8 cellular contexts compared by ENCODE assay signal in the genomic region with DNA sequence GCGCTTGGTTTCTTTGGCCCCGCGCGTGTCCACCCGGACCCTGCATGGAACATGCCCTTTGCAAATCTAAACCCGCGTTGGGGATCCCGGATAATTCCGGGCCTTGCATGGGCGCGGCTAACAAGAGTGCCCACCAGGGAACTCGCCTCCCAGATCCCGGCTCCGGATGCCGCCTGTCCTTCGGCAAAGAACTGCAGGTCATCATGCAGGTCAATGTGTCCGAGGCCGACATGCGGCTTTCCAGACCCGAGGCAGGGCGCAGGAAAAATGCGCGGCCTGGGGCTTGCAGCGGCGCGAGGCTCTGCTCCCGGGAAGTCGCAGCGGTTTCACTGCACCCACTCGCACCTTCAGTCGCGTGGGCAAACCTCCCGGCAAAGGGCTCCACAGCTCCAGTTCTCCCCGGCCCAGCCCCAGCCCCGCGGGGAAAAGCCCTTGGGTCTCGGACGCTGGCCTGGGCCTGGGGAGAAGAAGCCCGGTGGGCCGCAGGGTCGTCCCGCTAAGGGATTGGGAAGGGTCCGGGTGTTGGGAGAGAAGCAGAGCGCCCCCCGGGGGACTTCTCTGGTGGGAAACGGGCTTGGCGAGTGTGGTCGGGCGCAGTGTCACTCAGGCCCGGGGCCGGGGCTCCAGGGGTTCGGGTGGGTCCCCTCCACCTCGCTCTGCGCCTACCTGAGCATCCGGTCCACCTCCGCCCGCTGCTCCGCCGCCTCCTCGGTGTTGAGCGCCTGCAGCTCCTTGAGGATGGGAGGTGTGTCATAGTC. TPM values are rescaled to one million over a fixed set of nuclear protein-coding genes. Genes with fewer than 3 reads are reported as not detected.
DNase-seq lines count a peak whose midpoint lies in the region; ATAC-seq, FAIRE-seq and TF ChIP-seq lines count a peak whose summit lies in the region.

No MANE protein-coding gene starts in this region.

- H3K36me3 ChIP-seq in H1 (ENCODE audit: control insufficient read depth in 2 of 4, insufficient read depth in 4 of 4, low read length in 3 of 4) (peaks cover 0 to 7% (median 0%) of the 10 kb centered on the region in 4 experiments; a peak in 1 of 8 replicates), ovary (no peaks in the 10 kb centered on the region), PC-9 (ENCODE audit: low read depth) (no peaks in the 10 kb centered on the region)

- H3K9me3 ChIP-seq in H1 (ENCODE audit: insufficient read depth in 2 of 2, low read depth in 1 of 2, low read length in 1 of 2) (no peaks in the 10 kb centered on the region), ovary (no peaks in the 10 kb centered on the region), PC-9 (ENCODE audit: insufficient read depth, low read depth) (no peaks in the 10 kb centered on the region)

- H3K4me1 ChIP-seq in H1 (replicated peaks in 1 of 4; ENCODE audit: control insufficient read depth in 3 of 4, insufficient read depth in 4 of 4, low read length in 3 of 4) (peaks cover 0 to 21% (median 15%) of the 10 kb centered on the region in 4 experiments; a peak in 5 of 7 replicates), ovary (ENCODE audit: insufficient read depth) (peaks cover 9% of the 10 kb centered on the region), PC-9 (replicated peaks; ENCODE audit: insufficient read depth) (no peaks in the 10 kb centered on the region)

- TF ChIP-seq EP300 in H1 (IDR thresholded peaks at IDR 0.05; ENCODE audit: borderline replicate concordance in 1 of 2, low read depth in 2 of 2, low read length in 2 of 2): no peak
- TF ChIP-seq EP300 in ovary (IDR thresholded peaks at IDR 0.05): no peak

- H3K79me2 ChIP-seq in H1 (ENCODE audit: control insufficient read depth in 1 of 2, insufficient read depth in 2 of 2, low read length in 2 of 2) (no peaks in the 10 kb centered on the region), PC-9 (ENCODE audit: low read depth) (no peaks in the 10 kb centered on the region)

- H2AFZ ChIP-seq in H1 (ENCODE audit: low read length) (no peak overlapping the region), PC-9 (no peak overlapping the region)

- peaks cover 70 to 98% (median 89%) of the 10 kb centered on the region in 4 experiments for H3K27me3 ChIP-seq in H1 (replicated peaks in 1 of 4; ENCODE audit: control insufficient read depth in 3 of 4, extremely low read depth in 1 of 4, insufficient read depth in 3 of 4, low read length in 3 of 4)
- H3K27me3 ChIP-seq in ovary: peaks cover 3% of the 10 kb centered on the region
- peaks cover 42% of the 10 kb centered on the region for H3K27me3 ChIP-seq in PC-9 (ENCODE audit: insufficient read depth, low read depth)

- no peaks in the 10 kb centered on the region for H3K9me2 ChIP-seq in PC-9 (ENCODE audit: insufficient read depth)

- H4K20me1 ChIP-seq in H1 (replicated peaks in 1 of 2; ENCODE audit: control insufficient read depth in 1 of 2, insufficient read depth in 2 of 2, low read length in 2 of 2): peaks cover 0 to 2% of the 10 kb centered on the region in 2 experiments
- no peaks in the 10 kb centered on the region for H4K20me1 ChIP-seq in PC-9 (ENCODE audit: insufficient read depth)

- 0 out of 2 replicates have a peak overlapping the region, but pooled peaks have one; percentile 75 for H2BK12ac ChIP-seq in H1 (ENCODE audit: low read depth, low read length)

- H2BK20ac ChIP-seq in H1 (ENCODE audit: low read length): no peak overlapping the region

- no peak overlapping the region for H2AK5ac ChIP-seq in H1 (ENCODE audit: low read depth, low read length)

- BruUV-seq in PC-9 (replicated peaks; lab: Mats Ljungman, UMichigan): no TSS peak

- no peaks in the 10 kb centered on the region for H3F3A ChIP-seq in PC-9 (ENCODE audit: insufficient read depth, low read depth)

- no peak overlapping the region for H3K27ac ChIP-seq in H1 (ENCODE audit: low read depth, low read length)
- no peak overlapping the region for H3K27ac ChIP-seq in ovary
- H3K27ac ChIP-seq in PC-9: no peak overlapping the region

- no peak overlapping the region for H3K56ac ChIP-seq in H1 (replicated peaks; ENCODE audit: insufficient read length, low read depth, low read length)

- TF ChIP-seq POLR2A in H1 (IDR thresholded peaks at IDR 0.05; ENCODE audit: control extremely low read depth in 1 of 2, low read depth in 2 of 2, low read length in 2 of 2) (no peak), ovary (IDR thresholded peaks at IDR 0.05) (no peak)

- H3K4ac ChIP-seq in H1 (replicated peaks; ENCODE audit: insufficient read length, low read depth, low read length): no peak overlapping the region

- peak overlapping the region; percentile 87 to 94 for H3K4me2 ChIP-seq in H1 (ENCODE audit: insufficient read depth in 1 of 2, low read depth in 2 of 2, low read length in 2 of 2)
- H3K4me2 ChIP-seq in PC-9: no peak overlapping the region

- H3K4me3 ChIP-seq in H1 (ENCODE audit: extremely low read depth in 1 of 4, insufficient read depth in 2 of 4, low read depth in 3 of 4, low read length in 4 of 4) (peak overlapping the region; percentile 39 to 69 (median 46); a peak in 7 of 8 replicates), ovary (peak overlapping the region; percentile 12), PC-9 (no peak overlapping the region)

- H4K8ac ChIP-seq in H1 (ENCODE audit: extremely low read depth, insufficient read depth, low read length): peak overlapping the region; percentile 17; the same call in 1 of the 2 replicates

- H3K23me2 ChIP-seq in H1 (ENCODE audit: low read depth, low read length): peaks cover 18% of the 10 kb centered on the region; the same call in 1 of the 2 replicates

- no peak overlapping the region for H2BK120ac ChIP-seq in H1 (replicated peaks; ENCODE audit: low read depth, low read length)

- no peak overlapping the region for H3K14ac ChIP-seq in H1 (ENCODE audit: insufficient read length)

- CTCF ChIA-PET in H1 (lab: Charles Lee; ENCODE audit: partially characterized antibody): interaction anchor here (1.1 to 2.3 kb wide), 4 partner anchors 40 to 95 kb away, joined by 4 to 7 read pairs (median 4); no protein-coding TSS in a partner anchor
- CTCF ChIA-PET in PC-9 (lab: Charles Lee): no interaction called here

- no peak for TF ChIP-seq CTCF in H1 (IDR thresholded peaks at IDR 0.05; ENCODE audit: control extremely low read depth in 1 of 3, insufficient read depth in 1 of 3, low read depth in 1 of 3, low read length in 3 of 3)
- no peak for TF ChIP-seq CTCF in ovary (IDR thresholded peaks at IDR 0.05)
- TF ChIP-seq CTCF in PC-9 (conservative IDR thresholded peaks at IDR 0.05): no peak

- POLR2A ChIA-PET in H1 (lab: Charles Lee; ENCODE audit: partially characterized antibody): no interaction called here
- POLR2A ChIA-PET in PC-9 (lab: Charles Lee; ENCODE audit: unreplicated experiment): no interaction called here

- H4K5ac ChIP-seq in H1 (ENCODE audit: insufficient read length, low read depth, low read length): no peak overlapping the region

- H3K18ac ChIP-seq in H1 (ENCODE audit: extremely low read depth, low read length): no peak overlapping the region; the same call in 1 of the 2 replicates

- no peaks in the 10 kb centered on the region for H3K79me1 ChIP-seq in H1 (ENCODE audit: low read depth, low read length)

- DNase-seq in H1 (ENCODE audit: low read depth in 1 of 2, low spot score in 2 of 2) (peak in 1 of 2 experiments; percentile 66), ovary (no peak), T1000 (lab: John Stamatoyannopoulos, UW) (no peak), kidney glomerular epithelial cell (lab: John Stamatoyannopoulos, UW) (no peak), PC-9 (no peak)

- ATAC-seq in GM18498 (IDR thresholded peaks at IDR 0.05; ENCODE audit: unreplicated experiment): peak; percentile 18
- peak; percentile 16 for ATAC-seq in HG03432 (IDR thresholded peaks at IDR 0.05; ENCODE audit: unreplicated experiment)
- ATAC-seq in HG03460 (IDR thresholded peaks at IDR 0.05; ENCODE audit: unreplicated experiment): no peak

- H3K9ac ChIP-seq in H1 (replicated peaks in 1 of 4; ENCODE audit: extremely low read depth in 1 of 4, low read depth in 3 of 4, low read length in 3 of 4): no peak overlapping the region; a peak in 1 of 7 replicates

- no peak overlapping the region for H3K23ac ChIP-seq in H1 (ENCODE audit: insufficient read length)

- no peak for FAIRE-seq in H1 (lab: Jason Lieb, UNC)

- intact Hi-C loops in ovary (cut with DNase I): no loop called here
- intact Hi-C loops in PC-9 (cut with micrococcal nuclease; ENCODE audit: unreplicated experiment): no loop called here

- TF ChIP-seq RAD21 in H1 (IDR thresholded peaks at IDR 0.05 in 1 of 2, conservative IDR thresholded peaks at IDR 0.05 in 1 of 2; ENCODE audit: low read depth in 2 of 2, low read length in 2 of 2): peak in 1 of 2 experiments; percentile 13; a peak in 1 of 4 replicates

- H2BK5ac ChIP-seq in H1 (ENCODE audit: low read depth, low read length): no peak overlapping the region

- H4K91ac ChIP-seq in H1 (replicated peaks; ENCODE audit: insufficient read length, low read length): no peak overlapping the region

- WGBS in H1 (ENCODE audit: extremely low coverage in 1 of 2, insufficient coverage in 1 of 2, insufficient read length in 1 of 2, insufficient replicate concordance in 2 of 2, low coverage in 1 of 2, low lambda C conversion rate in 2 of 2, missing lambda C conversion rate in 1 of 2), 2 experiments: 4% methylated on average over 55 of the region's 61 CpGs; no CpG with 5 or more reads in 1 of the 2 experiments
- 3 to 4% (median 4%) methylated on average over 57 to 61 of the region's 61 CpGs for WGBS in ovary, 3 donors

- H2BK15ac ChIP-seq in H1 (ENCODE audit: low read length): no peak overlapping the region

TF ChIP-seq in H1, 55 proteins besides CTCF, POLR2A, EP300 and RAD21 (continues in another document):
- peak; percentile 79 for TF ChIP-seq RNF2 (IDR thresholded peaks at IDR 0.05; ENCODE audit: borderline replicate concordance, low read depth, low read length, missing control alignments, poor library complexity, severe bottlenecking)
- peak; percentile 100 for TF ChIP-seq SUZ12 (IDR thresholded peaks at IDR 0.05; ENCODE audit: low read length)
- no peak for TF ChIP-seq KDM4A (IDR thresholded peaks at IDR 0.05; ENCODE audit: low read depth, low read length, severe bottlenecking)

RNA-seq across cellular contexts. Expression of a gene that starts 0.8 kb away (rescaled TPM):
- 0.13 TPM in 1 of 2 replicates, not detected in the other for total RNA-seq in H1 (2021; fragmentation: NEBNext Ultra II Directional; extraction: Animal tissue kit (Norgen Biotek cat#: 25700))
- 0.28 and 0.30 TPM in 2 replicates for polyA plus RNA-seq in H1 (2011; rRNA removed)
- polyA plus RNA-seq in H1 (2011; cell fraction: cytosol; rRNA removed): 0.17 TPM
- 0.40 TPM for polyA plus RNA-seq in H1 (2011; cell fraction: nucleus; rRNA removed)
- 0.17 to 0.58 TPM (median 0.27 TPM) in 4 replicates for polyA plus RNA-seq in H1 (2012, experiment 1 of 2)
- polyA plus RNA-seq in H1 (2012, experiment 2 of 2): 0.17 TPM
- polyA plus RNA-seq in H1 (2013, experiment 1 of 2): 0.12 TPM
- polyA plus RNA-seq in H1 (2013, experiment 2 of 2): 0.11 TPM
- polyA minus RNA-seq in H1 (2011; rRNA and poly(A)+ RNA removed): 0.20 and 0.22 TPM in 2 replicates
- not detected for polyA minus RNA-seq in H1 (2011; cell fraction: cytosol; rRNA and poly(A)+ RNA removed)
- polyA minus RNA-seq in H1 (2011; cell fraction: nucleus; rRNA and poly(A)+ RNA removed): not detected
- 1 to 10 TPM in 2 of 7 donors, under 1 TPM in 3, not detected in 2; 0.60 to 9.5 (median 0.84) TPM for total RNA-seq in ovary
- polyA plus RNA-seq in ovary: under 1 TPM in 1 of 2 donors, not detected in 1; 0.05 TPM
- not detected in 2 replicates for total RNA-seq in PC-9 (2021)
